In the genomic region with DNA sequence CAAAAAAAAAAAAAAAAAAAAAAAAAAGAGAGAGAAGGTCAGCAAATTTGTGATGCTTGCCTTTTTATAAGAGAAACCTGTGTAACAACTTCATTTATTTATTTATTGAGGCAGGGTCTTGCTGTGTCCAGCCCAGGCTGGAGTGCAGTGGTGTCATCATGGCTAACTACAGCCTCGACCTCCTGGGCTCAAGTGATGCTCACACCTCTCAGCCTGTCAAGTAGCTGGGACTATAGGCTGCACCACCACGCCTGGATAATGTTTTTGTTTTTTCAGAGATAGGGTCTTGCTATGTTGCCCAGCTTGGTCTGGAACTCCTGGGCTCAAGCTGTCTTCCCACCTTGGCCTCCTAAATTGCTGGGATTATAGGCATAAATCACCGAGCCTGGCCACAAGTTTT, we compare ENCODE assay signal across 20 cellular contexts. TPM values are rescaled to one million over a fixed set of nuclear protein-coding genes. Genes with fewer than 3 reads are reported as not detected.
DNase-seq lines count a peak whose midpoint lies in the region; TF ChIP-seq lines count a peak whose summit lies in the region.
"Had no signal": no experiment of that assay in that cellular context is flagged by ENCODE, and none has a peak within 500 bp of the region (broad histone marks: within the 10 kb centered on the region; RNA-seq: fewer than 3 reads in every experiment).

No MANE protein-coding gene starts in this region.

- H3K4me3 ChIP-seq in endodermal cell (ENCODE audit: low read length): no peak overlapping the region
- no peak overlapping the region for H3K4me3 ChIP-seq in BE2C (ENCODE audit: low read depth, low read length)
- no peak overlapping the region for H3K4me3 ChIP-seq in CD4-positive, alpha-beta memory T cell (ENCODE audit: low read length in 2 of 2)
- H3K4me3 ChIP-seq: BLaER1, GM12878, GM23338 had no signal

- H3K9me3 ChIP-seq in endodermal cell (ENCODE audit: control insufficient read depth, low read length): no peaks in the 10 kb centered on the region
- H3K9me3 ChIP-seq in BE2C: no peaks in the 10 kb centered on the region
- no peaks in the 10 kb centered on the region for H3K9me3 ChIP-seq in CD4-positive, alpha-beta memory T cell (ENCODE audit: control insufficient read depth in 1 of 2, low read length in 2 of 2)
- H3K9me3 ChIP-seq: BLaER1 had no signal

- CTCF ChIA-PET in CD4-positive, alpha-beta memory T cell (lab: Charles Lee; ENCODE audit: partially characterized antibody): interaction anchor here (0.7 kb wide), 1 partner anchor 696 kb away, joined by 3 read pairs; no protein-coding TSS in a partner anchor

- H3K4me3 Mint-ChIP-seq in chondrocyte (ENCODE audit: unreplicated experiment) (no peak overlapping the region), endodermal cell (no peak overlapping the region), osteocyte (ENCODE audit: unreplicated experiment) (no peak overlapping the region)
- H3K4me3 Mint-ChIP-seq in CD4-positive, alpha-beta memory T cell: no peak overlapping the region
- H3K4me3 Mint-ChIP-seq: CD4-positive, CD25-positive, alpha-beta regulatory T cell; CD8-positive, alpha-beta memory T cell; GM23338 had no signal

- POLR2A ChIA-PET in CD4-positive, alpha-beta memory T cell (lab: Charles Lee; ENCODE audit: partially characterized antibody): no interaction called here

- H3K9ac ChIP-seq in endodermal cell (ENCODE audit: extremely low read depth, low read length, poor library complexity, severe bottlenecking): no peak overlapping the region
- H3K9ac ChIP-seq: BLaER1 had no signal

- no peak overlapping the region for H3K27ac ChIP-seq in endodermal cell (ENCODE audit: low read depth, low read length)
- no peak overlapping the region for H3K27ac ChIP-seq in CD4-positive, alpha-beta memory T cell (ENCODE audit: low read depth, low read length)
- H3K27ac ChIP-seq: BLaER1, C4-2B had no signal

- WGBS in endodermal cell (ENCODE audit: insufficient coverage in 1 of 2, insufficient read length in 1 of 2), 2 experiments: 95 to 100% methylated on average over 1 to 3 of the region's 3 CpGs

- H3K36me3 ChIP-seq in endodermal cell (ENCODE audit: control insufficient read depth, insufficient read depth, low read length) (peaks cover 27% of the 10 kb centered on the region), BE2C (no peaks in the 10 kb centered on the region)
- H3K36me3 ChIP-seq in CD4-positive, alpha-beta memory T cell (ENCODE audit: insufficient read depth, low read length): no peaks in the 10 kb centered on the region
- H3K36me3 ChIP-seq: BLaER1 had no signal

- H3K4me1 ChIP-seq in endodermal cell (ENCODE audit: control insufficient read depth, insufficient read depth, low read length): no peaks in the 10 kb centered on the region
- H3K4me1 ChIP-seq in BE2C: no peaks in the 10 kb centered on the region
- no peaks in the 10 kb centered on the region for H3K4me1 ChIP-seq in CD4-positive, alpha-beta memory T cell (ENCODE audit: insufficient read depth, low read length)
- H3K4me1 ChIP-seq: BLaER1 had no signal

- intact Hi-C loops in CD4-positive, alpha-beta memory T cell (cut with micrococcal nuclease): no loop called here

- TF ChIP-seq CTCF in chondrocyte (IDR thresholded peaks at IDR 0.05): no peak
- no peak for TF ChIP-seq CTCF in endodermal cell (conservative IDR thresholded peaks at IDR 0.05)
- no peak for TF ChIP-seq CTCF in osteocyte (IDR thresholded peaks at IDR 0.05)
- TF ChIP-seq CTCF in BE2C (IDR thresholded peaks at IDR 0.05; ENCODE audit: low read depth, low read length): no peak

- H3K4me1 Mint-ChIP-seq in chondrocyte (ENCODE audit: low read depth) (no peaks in the 10 kb centered on the region), endodermal cell (no peaks in the 10 kb centered on the region), osteocyte (ENCODE audit: unreplicated experiment) (no peaks in the 10 kb centered on the region)
- no peaks in the 10 kb centered on the region for H3K4me1 Mint-ChIP-seq in CD4-positive, alpha-beta memory T cell
- H3K4me1 Mint-ChIP-seq: CD4-positive, CD25-positive, alpha-beta regulatory T cell; CD8-positive, alpha-beta memory T cell; GM23338; H9 had no signal

- peaks cover 3% of the 10 kb centered on the region for H3K9me3 Mint-ChIP-seq in chondrocyte (ENCODE audit: low read depth)
- H3K9me3 Mint-ChIP-seq in endodermal cell: no peaks in the 10 kb centered on the region
- H3K9me3 Mint-ChIP-seq in osteocyte (ENCODE audit: unreplicated experiment): no peaks in the 10 kb centered on the region
- H3K9me3 Mint-ChIP-seq in CD4-positive, alpha-beta memory T cell: peaks cover 0 to 2% (median 0%) of the 10 kb centered on the region in 8 donors
- H3K9me3 Mint-ChIP-seq: CD8-positive, alpha-beta memory T cell; GM23338; H9 had no signal

- H3K27me3 ChIP-seq in endodermal cell (ENCODE audit: control insufficient read depth, insufficient read depth, low read length, poor library complexity, severe bottlenecking) (no peaks in the 10 kb centered on the region), BE2C (no peaks in the 10 kb centered on the region)
- no peaks in the 10 kb centered on the region for H3K27me3 ChIP-seq in CD4-positive, alpha-beta memory T cell (ENCODE audit: insufficient read depth, low read length)
- H3K27me3 ChIP-seq: BLaER1 had no signal

- H3K36me3 Mint-ChIP-seq in chondrocyte (ENCODE audit: low read depth) (peaks cover 8% of the 10 kb centered on the region), endodermal cell (ENCODE audit: low read depth) (peaks cover 25% of the 10 kb centered on the region), osteocyte (ENCODE audit: unreplicated experiment) (peaks cover 5% of the 10 kb centered on the region)
- H3K36me3 Mint-ChIP-seq in CD4-positive, alpha-beta memory T cell: no peaks in the 10 kb centered on the region

- H3K27me3 Mint-ChIP-seq in chondrocyte (ENCODE audit: low read depth) (no peaks in the 10 kb centered on the region), endodermal cell (ENCODE audit: insufficient read depth) (no peaks in the 10 kb centered on the region), osteocyte (ENCODE audit: unreplicated experiment) (no peaks in the 10 kb centered on the region)
- H3K27me3 Mint-ChIP-seq in CD4-positive, alpha-beta memory T cell: no peaks in the 10 kb centered on the region
- H3K27me3 Mint-ChIP-seq: CD4-positive, CD25-positive, alpha-beta regulatory T cell; CD8-positive, alpha-beta memory T cell had no signal

- H3K27ac Mint-ChIP-seq in chondrocyte (ENCODE audit: unreplicated experiment) (no peak overlapping the region), endodermal cell (no peak overlapping the region), osteocyte (ENCODE audit: unreplicated experiment) (no peak overlapping the region)
- H3K27ac Mint-ChIP-seq in CD4-positive, alpha-beta memory T cell: no peak overlapping the region
- H3K27ac Mint-ChIP-seq: CD4-positive, CD25-positive, alpha-beta regulatory T cell; CD8-positive, alpha-beta memory T cell; GM23338; H9 had no signal

- peak; percentile 17 for DNase-seq in chondrocyte (ENCODE audit: low spot score)
- DNase-seq in endodermal cell: peak; percentile 38
- DNase-seq in osteocyte (ENCODE audit: extremely low spot score, unreplicated experiment): peak; percentile 51
- peak; percentile 10 for DNase-seq in ureter (ENCODE audit: low spot score)
- DNase-seq in BE2C: no peak
- DNase-seq in CD4-positive, alpha-beta memory T cell: no peak
- DNase-seq: CD4-positive, CD25-positive, alpha-beta regulatory T cell; CD8-positive, alpha-beta memory T cell; DMS 273 treated with DMSO at 0.1 percent for 48 hours; DMS79; EL; GDM1; H9 had no signal

RNA-seq across cellular contexts. Expression of a gene that starts 42.4 kb away (rescaled TPM):
- total RNA-seq in chondrocyte (120 to 129 TPM (median 124 TPM) in 3 replicates), endodermal cell (100 to 1,000 TPM; 243 to 340 TPM), osteocyte (76.1 and 87.2 TPM in 2 replicates), ureter (190 TPM)
- 221 TPM for polyA plus RNA-seq in endodermal cell (2013, experiment 1 of 2)
- 218 TPM for polyA plus RNA-seq in endodermal cell (2013, experiment 2 of 2)
- polyA plus RNA-seq in BE2C (2012; ENCODE audit: insufficient read depth, insufficient read length, low read depth): 84.0 TPM
- 1 to 10 TPM; 7.1 to 7.6 TPM for total RNA-seq in CD4-positive, alpha-beta memory T cell
- polyA plus RNA-seq in CD4-positive, alpha-beta memory T cell: 1 to 10 TPM; 5.9 to 9.9 TPM

RNA-seq across cellular contexts. Expression of a gene that starts 43.4 kb away (rescaled TPM):
- not detected in 3 replicates for total RNA-seq in chondrocyte
- under 1 TPM; 0.44 to 0.53 TPM for total RNA-seq in endodermal cell
- polyA plus RNA-seq in endodermal cell (2013, experiment 1 of 2): 0.11 TPM
- polyA plus RNA-seq in endodermal cell (2013, experiment 2 of 2): not detected
- total RNA-seq in osteocyte: not detected in 2 replicates
- 14.9 TPM for total RNA-seq in ureter
- not detected for polyA plus RNA-seq in BE2C (2012; ENCODE audit: insufficient read depth, insufficient read length, low read depth)
- total RNA-seq in CD4-positive, alpha-beta memory T cell: 10 to 100 TPM; 18.6 to 19.0 TPM
- polyA plus RNA-seq in CD4-positive, alpha-beta memory T cell: 1 to 10 TPM; 1.4 to 5.5 TPM
- total RNA-seq: A172, A673, H4 had no signal

Comparison
In these comparisons a context has a peak if more than half of its experiments do, and no peak if none do; other contexts are left out.
1. DNase-seq: peak in chondrocyte (single experiment), endodermal cell (single experiment), osteocyte (single experiment) and ureter (single experiment); none in BE2C (single experiment) and CD4-positive, alpha-beta memory T cell (0 of 5).
2. RNA of a gene that starts 43.4 kb away (total RNA-seq): 18.6 to 19.0 TPM in CD4-positive, alpha-beta memory T cell and 14.9 TPM in ureter (single experiment); 0.44 to 0.53 TPM in endodermal cell, not detected in chondrocyte and not detected in osteocyte; every median in the first group is over 10 times any median in the second.